Comparison of ENCODE assay signal across 8 cellular contexts in genomic region chr2:212536385-212537310, GRCh38. TPM values are rescaled to one million over a fixed set of nuclear protein-coding genes. Genes with fewer than 3 reads are reported as not detected.
DNase-seq lines count a peak whose midpoint lies in the region; ATAC-seq and TF ChIP-seq lines count a peak whose summit lies in the region.

No MANE protein-coding gene starts in this region.

- no peaks in the 10 kb centered on the region for H3K9me3 ChIP-seq in MM.1S (replicated peaks; ENCODE audit: insufficient read depth, low read length)
- H3K9me3 ChIP-seq in ectodermal cell (ENCODE audit: control insufficient read depth, low read length), result no peaks in the 10 kb centered on the region
- no peaks in the 10 kb centered on the region for H3K9me3 ChIP-seq in mucosa of rectum (ENCODE audit: control insufficient read depth in 2 of 2, low read length in 2 of 2)
- no peaks in the 10 kb centered on the region for H3K9me3 ChIP-seq in aorta (ENCODE audit: control insufficient read depth, low read length)

- 0 to 1% methylated on average over 53 of the region's 53 CpGs for WGBS in ectodermal cell, 2 experiments
- WGBS in aorta, 2 donors, result 1% methylated on average over 53 of the region's 53 CpGs

- no peaks in the 10 kb centered on the region for H3K27me3 ChIP-seq in MM.1S (replicated peaks; ENCODE audit: insufficient read depth, low read length)
- peaks cover 70% of the 10 kb centered on the region for H3K27me3 ChIP-seq in ectodermal cell (ENCODE audit: control insufficient read depth, insufficient read depth, low read length, poor library complexity, severe bottlenecking)
- peaks cover 30 to 34% of the 10 kb centered on the region in 2 donors for H3K27me3 ChIP-seq in mucosa of rectum (ENCODE audit: control insufficient read depth in 2 of 2, insufficient read depth in 2 of 2, low read length in 2 of 2)
- no peaks in the 10 kb centered on the region for H3K27me3 ChIP-seq in aorta (ENCODE audit: control insufficient read depth in 1 of 2, insufficient read depth in 2 of 2, low read length in 1 of 2)

- no peaks in the 10 kb centered on the region for H3F3A ChIP-seq in MM.1S (ENCODE audit: insufficient read depth, low read length)

- no peak for TF ChIP-seq CTCF in MM.1S (IDR thresholded peaks at IDR 0.05; ENCODE audit: low read length)

- intact Hi-C loops in aorta (cut with DNase I), result loop anchor here (5.0 to 10.0 kb wide), 4 partner anchors 152 to 384 kb away; no protein-coding TSS in a partner anchor

- H3K27ac ChIP-seq in MM.1S (ENCODE audit: low read length) (no peak overlapping the region), ectodermal cell (ENCODE audit: insufficient read depth, low read depth, low read length, poor library complexity, severe bottlenecking) (peak overlapping the region; percentile 30), mucosa of rectum (ENCODE audit: low read depth in 2 of 2, low read length in 2 of 2) (no peak overlapping the region), aorta (ENCODE audit: low read depth in 1 of 2, low read length in 2 of 2) (peak overlapping the region; percentile 18 to 44)

- no peaks in the 10 kb centered on the region for H4K20me1 ChIP-seq in MM.1S (ENCODE audit: insufficient read depth, low read length)

- DNase-seq in C1 segment of cervical spinal cord (lab: John Stamatoyannopoulos, UW) (peak in 12 of 14 donors; percentile 6 to 74 (median 60)), MM.1S (no peak), aorta (peak in 1 of 2 donors; percentile 74), H4 (ENCODE audit: low spot score) (no peak), NOMO-1 treated with DMSO at 0.1 percent for 48 hours (lab: John Stamatoyannopoulos, UW; ENCODE audit: unreplicated experiment) (no peak)

- H3K36me3 ChIP-seq in MM.1S (replicated peaks; ENCODE audit: insufficient read depth, low read length), result no peaks in the 10 kb centered on the region
- H3K36me3 ChIP-seq in ectodermal cell (ENCODE audit: control insufficient read depth, insufficient read depth, low read length), result no peaks in the 10 kb centered on the region
- no peaks in the 10 kb centered on the region for H3K36me3 ChIP-seq in mucosa of rectum (ENCODE audit: control insufficient read depth in 2 of 2, insufficient read depth in 2 of 2, low read length in 2 of 2)
- H3K36me3 ChIP-seq in aorta (ENCODE audit: control insufficient read depth in 1 of 2, insufficient read depth in 2 of 2, low read length in 1 of 2), result no peaks in the 10 kb centered on the region

- H3K79me2 ChIP-seq in MM.1S (ENCODE audit: low read length), result no peaks in the 10 kb centered on the region

- peak overlapping the region; percentile 89 for H3K4me2 ChIP-seq in MM.1S (ENCODE audit: low read depth, low read length)

- H3K9ac ChIP-seq in MM.1S (ENCODE audit: low read length), result peak overlapping the region; percentile 15; the same call in 1 of the 2 replicates
- no peak overlapping the region for H3K9ac ChIP-seq in mucosa of rectum (ENCODE audit: low read depth in 1 of 2, low read length in 2 of 2)

- ATAC-seq in aorta (ENCODE audit: low FRiP score) (peak; percentile 16), HG02610 (IDR thresholded peaks at IDR 0.05; ENCODE audit: unreplicated experiment) (no peak)

- no peaks in the 10 kb centered on the region for H3K9me2 ChIP-seq in MM.1S (replicated peaks; ENCODE audit: insufficient read depth, low read length)

- peak overlapping the region; percentile 76 for H2AFZ ChIP-seq in MM.1S (ENCODE audit: low read length)

- H3K4me1 ChIP-seq in MM.1S (ENCODE audit: low read length), result no peaks in the 10 kb centered on the region
- peaks cover 14% of the 10 kb centered on the region for H3K4me1 ChIP-seq in ectodermal cell (ENCODE audit: control insufficient read depth, insufficient read depth, low read length)
- H3K4me1 ChIP-seq in mucosa of rectum (ENCODE audit: control insufficient read depth in 2 of 2, insufficient read depth in 2 of 2, low read length in 2 of 2), result peaks cover 0 to 8% of the 10 kb centered on the region in 2 donors
- no peaks in the 10 kb centered on the region for H3K4me1 ChIP-seq in aorta (ENCODE audit: control insufficient read depth in 1 of 2, insufficient read depth in 2 of 2, low read length in 2 of 2)

- H3K4me3 ChIP-seq in MM.1S (ENCODE audit: low read length) (peak overlapping the region; percentile 56), ectodermal cell (ENCODE audit: insufficient read depth, low read depth, low read length) (peak overlapping the region; percentile 57), mucosa of rectum (ENCODE audit: low read length in 2 of 2) (peak overlapping the region; percentile 35 to 55), aorta (ENCODE audit: low read length in 2 of 2) (peak overlapping the region; percentile 72 to 98)

RNA-seq across cellular contexts. Expression of gene ERBB4, which starts 2.0 kb away (rescaled TPM):
- polyA plus RNA-seq in ectodermal cell (2013, experiment 1 of 4), result 1.1 TPM
- polyA plus RNA-seq in ectodermal cell (2013, experiment 2 of 4), result 1.00 TPM
- polyA plus RNA-seq in ectodermal cell (2013, experiment 3 of 4), result 0.75 TPM
- 1.6 TPM for polyA plus RNA-seq in ectodermal cell (2013, experiment 4 of 4)
- total RNA-seq in aorta, result 10 to 100 TPM; 28.6 to 42.0 TPM
- polyA plus RNA-seq in aorta, result 1 to 10 TPM; 1.3 to 1.5 TPM
- 0.04 and 0.33 TPM in 2 replicates for total RNA-seq in H4 (2014; rRNA removed; shearing (Covaris generic))

Comparison
In these comparisons a context has a peak if more than half of its experiments do, and no peak if none do; other contexts are left out.
1. DNase-seq: peak in C1 segment of cervical spinal cord (12 of 14); none in MM.1S (single experiment), H4 (single experiment) and NOMO-1 treated with DMSO at 0.1 percent for 48 hours (single experiment).
2. H3K27ac ChIP-seq: peak in ectodermal cell (single experiment) and aorta (2 of 2); none in MM.1S (single experiment) and mucosa of rectum (0 of 2).
3. RNA of gene ERBB4, which starts 2.0 kb away (total RNA-seq): 28.6 to 42.0 TPM in aorta; 0.04 to 0.33 TPM in H4; every median in the first group is over 10 times any median in the second.
4. Peak in every context shown above with its lines, with median percentiles within 50 percentile points of each other: H3K4me3 ChIP-seq.